In the genomic region with DNA sequence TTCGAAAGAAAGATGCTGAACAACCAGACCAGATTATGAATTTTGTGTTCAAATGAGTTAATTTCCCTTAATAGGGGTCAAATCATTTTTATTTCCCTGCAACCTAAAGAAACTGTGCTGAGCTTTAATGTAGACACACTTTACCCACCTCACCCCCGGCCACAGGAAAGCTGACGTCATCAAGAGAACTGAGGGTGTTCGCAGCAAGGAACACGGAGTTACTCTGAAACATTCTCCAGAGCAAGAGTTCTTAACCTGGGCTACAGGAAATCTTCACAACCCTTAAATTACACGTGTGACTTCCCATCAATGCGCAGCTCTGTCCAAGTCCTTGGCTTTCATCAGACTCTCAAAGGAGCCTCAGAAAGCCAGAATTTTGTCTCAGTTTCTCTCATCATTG, we compare ENCODE assay signal across 14 cellular contexts.
"Had no signal": no experiment of that assay in that cellular context is flagged by ENCODE, and none has a peak within 500 bp of the region (broad histone marks: within the 10 kb centered on the region; RNA-seq: fewer than 3 reads in every experiment).

No MANE protein-coding gene starts in this region.

- H3K4me2 ChIP-seq: SK-N-SH had no signal

- H3K27me3 ChIP-seq: left lung, tibial nerve had no signal

- H3K4me3 ChIP-seq: esophagus squamous epithelium, left lung, mucosa of descending colon, skin epidermis, tibial nerve had no signal

- H3K9ac ChIP-seq: SK-N-SH had no signal

- H3K27ac ChIP-seq: esophagus squamous epithelium, left lung, skin epidermis had no signal

- ATAC-seq: activated T-cell treated with anti-CD3 and anti-CD28 coated beads, Interleukin-2, amount 50 U/mL, for 72 hours; left lung; mucosa of descending colon; naive thymus-derived CD4-positive, alpha-beta T cell had no signal

- DNase-seq: activated CD4-positive, alpha-beta T cell treated with anti-CD3 and anti-CD28 coated beads, Interleukin-2, amount 50 U/mL, for 48 hours; activated CD4-positive, CD25-positive, alpha-beta regulatory T cell treated with anti-CD3 and anti-CD28 coated beads, Interleukin-2, amount 50 U/mL, for 72 hours; activated T-cell treated with anti-CD3 and anti-CD28 coated beads, Interleukin-2, amount 50 U/mL, for 72 hours; esophagus squamous epithelium; hippocampal formation; left lung; mammary epithelial cell; mucosa of descending colon; SK-N-SH; stimulated activated CD4-positive, alpha-beta T cell treated with anti-CD3 and anti-CD28 coated beads, Interleukin-4, amount 100 ng/mL, for 24 hours; stimulated activated naive CD4-positive, alpha-beta T cell had no signal

- H3K9me3 ChIP-seq: esophagus squamous epithelium, left lung, mucosa of descending colon, SK-N-SH, tibial nerve had no signal

- H3K36me3 ChIP-seq: esophagus squamous epithelium, left lung, tibial nerve had no signal
